In genomic region chr18:48662021-48662661, GRCh38 we compare ENCODE assay signal across 8 cellular contexts.
DNase-seq lines count a peak whose midpoint lies in the region.
"Had no signal": no experiment of that assay in that cellular context is flagged by ENCODE, and none has a peak within 500 bp of the region (broad histone marks: within the 10 kb centered on the region; RNA-seq: fewer than 3 reads in every experiment).

No MANE protein-coding gene starts in this region.

- H3K27ac ChIP-seq in HUES64 (ENCODE audit: low read depth, low read length) (no peak overlapping the region), temporal lobe (ENCODE audit: low read depth, low read length) (peak overlapping the region; percentile 54)

- peak overlapping the region; percentile 16; the same call in 1 of the 2 replicates for H3K9ac ChIP-seq in HUES64 (ENCODE audit: low read depth, low read length)

- no peak overlapping the region for H3K4me3 ChIP-seq in HUES64 (ENCODE audit: low read length)

- no peaks in the 10 kb centered on the region for H3K27me3 ChIP-seq in HUES64 (ENCODE audit: insufficient read depth, low read length)

- peak; percentile 5 for DNase-seq in T1000 (lab: John Stamatoyannopoulos, UW)
- peak; percentile 64 for DNase-seq in hepatic stellate cell (ENCODE audit: low spot score)
- DNase-seq in NCI-H446 treated with DMSO at 0.1 percent for 48 hours (lab: John Stamatoyannopoulos, UW), result no peak
- no peak for DNase-seq in ACHN
- DNase-seq in DMS114 treated with DMSO at 0.1 percent for 48 hours (lab: John Stamatoyannopoulos, UW; ENCODE audit: unreplicated experiment), result no peak
- DNase-seq: effector CD8-positive, alpha-beta T cell had no signal

- in situ Hi-C loops in ACHN (cut with HindIII; ENCODE audit: low pct_ligation_motif_present, low pct_unique_long_range_greater_than_20kb, low sequenced_read_pairs), result no loop called here

- peaks cover 10% of the 10 kb centered on the region; the same call in 1 of the 2 replicates for H3K4me1 ChIP-seq in HUES64 (ENCODE audit: insufficient read depth, low read length)

- H3K36me3 ChIP-seq in HUES64 (ENCODE audit: insufficient read depth, low read length), result peaks cover 10% of the 10 kb centered on the region

- 84% methylated on average over 9 of the region's 9 CpGs for WGBS in HUES64

- peaks cover 10% of the 10 kb centered on the region; the same call in 1 of the 2 replicates for H3K9me3 ChIP-seq in HUES64 (ENCODE audit: insufficient read depth, low read depth, low read length)

Comparison
In these comparisons a context has a peak if more than half of its experiments do, and no peak if none do; other contexts are left out.
1. DNase-seq: peak in T1000 (single experiment) and hepatic stellate cell (single experiment); none in NCI-H446 treated with DMSO at 0.1 percent for 48 hours (single experiment), ACHN (single experiment) and DMS114 treated with DMSO at 0.1 percent for 48 hours (single experiment).